In genomic region chrX:9842541-9842940, GRCh38 we compare ENCODE assay signal across 1 cellular context.
TF ChIP-seq lines count a peak whose summit lies in the region.

No MANE protein-coding gene starts in this region.

TF ChIP-seq in A549, 52 proteins besides CTCF, POLR2A, EP300 and RAD21 (continued from another document):
- TF ChIP-seq PHF8 (IDR thresholded peaks at IDR 0.05; ENCODE audit: borderline replicate concordance, low read depth) (no peak), MYC (IDR thresholded peaks at IDR 0.05; ENCODE audit: borderline replicate concordance, low read length) (no peak), CBX8 (IDR thresholded peaks at IDR 0.05) (no peak), CEBPB (IDR thresholded peaks at IDR 0.05) (no peak), CBX2 (IDR thresholded peaks at IDR 0.05; ENCODE audit: borderline replicate concordance, low read depth) (no peak), KDM1A (IDR thresholded peaks at IDR 0.05; ENCODE audit: low read depth) (no peak), POLR2AphosphoS2 (conservative IDR thresholded peaks at IDR 0.05; ENCODE audit: low read length) (no peak), HES2 (IDR thresholded peaks at IDR 0.05) (no peak)
